24 cellular contexts compared by ENCODE assay signal in genomic region chr17:39711851-39712250, GRCh38. TPM values are rescaled to one million over a fixed set of nuclear protein-coding genes. Genes with fewer than 3 reads are reported as not detected.
"Had no signal": no experiment of that assay in that cellular context is flagged by ENCODE, and none has a peak within 500 bp of the region (broad histone marks: within the 10 kb centered on the region; RNA-seq: fewer than 3 reads in every experiment).

No MANE protein-coding gene starts in this region.

- H3K9me3 ChIP-seq: SJSA1 had no signal

- H3K27me3 ChIP-seq: SJSA1 had no signal

- H3K4me1 ChIP-seq: SJSA1 had no signal

- ATAC-seq: HepG2 had no signal

- H3K4me3 ChIP-seq: SJSA1, SK-N-MC had no signal

- H3K27ac ChIP-seq: SJSA1, SK-N-MC had no signal

- DNase-seq: IMR-90, Karpas-422, KG1, MM.1S, NCI-H1092 treated with DMSO at 0.1 percent for 48 hours, NCI-H1436, NCI-H187, NCI-H2029, NCI-H2081 treated with DMSO at 0.1 percent for 48 hours, NCI-H2171, NCI-H226, NCI-H446, NCI-H510A, NCI-H524 treated with DMSO at 0.1 percent for 48 hours, NCI-H69, NCI-H774, Right ventricle myocardium superior, RPMI8226, SIG-M5 had no signal

RNA-seq across cellular contexts. Expression of gene GRB7, which starts 25.9 kb away (rescaled TPM):
- total RNA-seq: HT1080, M059J, SJSA1 had no signal

RNA-seq across cellular contexts. Expression of gene PNMT, which starts 43.6 kb away (rescaled TPM):
- total RNA-seq: HepG2, HT1080, IMR-90, M059J, SJSA1 had no signal
- polyA plus RNA-seq: IMR-90 had no signal
